Comparison of ENCODE assay signal across 8 cellular contexts in the genomic region with DNA sequence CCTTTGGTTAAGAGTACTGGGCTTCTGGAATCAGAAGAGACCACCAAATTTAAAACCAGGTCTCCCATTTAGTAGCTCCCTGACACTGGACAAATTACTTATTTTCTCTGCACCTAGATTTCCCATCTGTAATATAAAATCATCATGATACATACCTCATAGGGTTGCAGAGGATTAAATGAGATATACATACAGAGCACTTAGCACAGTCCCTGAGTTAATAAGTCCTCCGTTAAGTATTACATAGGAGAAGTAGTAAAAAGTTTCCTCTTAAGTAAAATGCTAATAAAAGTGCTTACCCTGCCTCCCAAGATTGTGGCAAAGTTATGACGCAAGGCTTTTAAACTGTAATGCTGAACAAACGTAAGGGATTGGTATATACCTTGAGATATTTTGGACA. TPM values are rescaled to one million over a fixed set of nuclear protein-coding genes. Genes with fewer than 3 reads are reported as not detected.
DNase-seq lines count a peak whose midpoint lies in the region; ATAC-seq, FAIRE-seq and TF ChIP-seq lines count a peak whose summit lies in the region.

No MANE protein-coding gene starts in this region.

- peaks cover 0 to 4% (median 0%) of the 10 kb centered on the region in 4 donors for H3K4me1 ChIP-seq in liver (ENCODE audit: control insufficient read depth in 4 of 4, insufficient read depth in 4 of 4, low read length in 3 of 4)
- H3K4me1 ChIP-seq in HepG2 (ENCODE audit: insufficient read depth, low read length): no peaks in the 10 kb centered on the region
- H3K4me1 ChIP-seq in SJSA1 (replicated peaks): 0 out of 2 replicates have a peak, but pooled peaks cover 4% of the 10 kb centered on the region

- POLR2A ChIA-PET in HepG2 (lab: Yijun Ruan, JAX): no interaction called here

- TF ChIP-seq POLR2A in HepG2 (IDR thresholded peaks at IDR 0.05; ENCODE audit: insufficient read depth in 1 of 2, low read depth in 2 of 2, low read length in 2 of 2): no peak

- H3K4me3 ChIP-seq in liver (ENCODE audit: low read depth in 1 of 3, low read length in 3 of 3): peak overlapping the region in 2 of 3 donors; percentile 62 to 86
- no peak overlapping the region for H3K4me3 ChIP-seq in HepG2 (replicated peaks in 1 of 3; ENCODE audit: insufficient read depth in 1 of 3, low read depth in 2 of 3, low read length in 3 of 3)
- H3K4me3 ChIP-seq in SJSA1: peak overlapping the region; percentile 63
- H3K4me3 ChIP-seq in fibroblast of the aortic adventitia (ENCODE audit: low read depth, low read length): peak overlapping the region; percentile 72
- peak overlapping the region; percentile 69 for H3K4me3 ChIP-seq in skeletal muscle cell (ENCODE audit: low read depth, low read length)

- H3K9me3 ChIP-seq in liver (ENCODE audit: control insufficient read depth in 4 of 4, low read length in 3 of 4): no peaks in the 10 kb centered on the region
- H3K9me3 ChIP-seq in HepG2 (ENCODE audit: low read length): no peaks in the 10 kb centered on the region
- H3K9me3 ChIP-seq in SJSA1 (replicated peaks): no peaks in the 10 kb centered on the region

- H3K4me2 ChIP-seq in HepG2 (ENCODE audit: low read depth, low read length): no peak overlapping the region

- no TSS peak for BruUV-seq in HepG2 (replicated peaks; lab: Mats Ljungman, UMichigan)

- H3K27ac ChIP-seq in liver (ENCODE audit: low read depth in 1 of 2, low read length in 2 of 2) (no peak overlapping the region), HepG2 (ENCODE audit: extremely low read length, insufficient read depth, low read length) (no peak overlapping the region), SJSA1 (no peak overlapping the region)

- no peak for FAIRE-seq in HepG2 (lab: Jason Lieb, UNC)

- H3K9ac ChIP-seq in liver (ENCODE audit: low read depth in 1 of 2, low read length in 2 of 2): peak overlapping the region in 1 of 2 donors; percentile 14
- no peak overlapping the region for H3K9ac ChIP-seq in HepG2 (ENCODE audit: insufficient read depth, low read depth, low read length)

- in situ Hi-C loops in HepG2 (cut with HindIII; ENCODE audit: extremely low pct_ligation_motif_present, low pct_unique_long_range_greater_than_20kb): no loop called here

- ATAC-seq in HepG2 (no peak), omental fat pad (ENCODE audit: low FRiP score) (no peak)

- intact Hi-C loops in HepG2 (cut with micrococcal nuclease; ENCODE audit: unreplicated experiment): no loop called here

- TF ChIP-seq EP300 in HepG2 (IDR thresholded peaks at IDR 0.05; ENCODE audit: low read depth in 2 of 2, low read length in 2 of 2): no peak
- no peak for TF ChIP-seq EP300 in HepG2 (CRISPR knock-in tag; IDR thresholded peaks at IDR 0.05; ENCODE audit: borderline replicate concordance)

- TF ChIP-seq RAD21 in liver (IDR thresholded peaks at IDR 0.05) (no peak), HepG2 (CRISPR knock-in tag; IDR thresholded peaks at IDR 0.05) (no peak)

- CTCF ChIA-PET in HepG2 (lab: Yijun Ruan, JAX; ENCODE audit: low intra/inter-chr PET ratio, low total read pairs): no interaction called here

- WGBS in liver: 10% methylated on average over 3 of the region's 3 CpGs
- 4% methylated on average over 3 of the region's 3 CpGs for WGBS in HepG2 (ENCODE audit: low lambda C conversion rate)

- no peak for TF ChIP-seq CTCF in liver (IDR thresholded peaks at IDR 0.05; ENCODE audit: low read depth, low read length, missing input control)
- no peak for TF ChIP-seq CTCF in HepG2 (CRISPR knock-in tag; IDR thresholded peaks at IDR 0.05)
- TF ChIP-seq CTCF in fibroblast of the aortic adventitia (IDR thresholded peaks at IDR 0.05; ENCODE audit: insufficient read depth, low read length): no peak
- TF ChIP-seq CTCF in omental fat pad (IDR thresholded peaks at IDR 0.05): no peak

- no peaks in the 10 kb centered on the region for H4K20me1 ChIP-seq in HepG2 (ENCODE audit: insufficient read depth, low read length)

- DNase-seq in HepG2 (ENCODE audit: low spot score): no peak
- no peak for DNase-seq in SJSA1 (ENCODE audit: low read depth in 1 of 2, low spot score in 2 of 2)
- peak; percentile 7 for DNase-seq in fibroblast of the aortic adventitia (ENCODE audit: low read depth)
- no peak for DNase-seq in skeletal muscle cell (ENCODE audit: low read depth)
- no peak for DNase-seq in Ammon's horn (ENCODE audit: low spot score)
- DNase-seq in NCI-H1694 treated with DMSO at 0.1 percent for 48 hours (lab: John Stamatoyannopoulos, UW): no peak
- DNase-seq in omental fat pad (ENCODE audit: low spot score): no peak

- H3K79me2 ChIP-seq in HepG2 (ENCODE audit: insufficient read depth, low read length): no peaks in the 10 kb centered on the region

- H3K27me3 ChIP-seq in liver (ENCODE audit: control insufficient read depth in 4 of 4, insufficient read depth in 4 of 4, low read length in 3 of 4) (peaks cover 0 to 3% (median 0%) of the 10 kb centered on the region in 4 donors), HepG2 (ENCODE audit: control insufficient read depth in 1 of 2, insufficient read depth in 2 of 2, low read length in 2 of 2) (no peaks in the 10 kb centered on the region), SJSA1 (replicated peaks) (no peaks in the 10 kb centered on the region)

- H3K36me3 ChIP-seq in liver (ENCODE audit: control insufficient read depth in 4 of 4, insufficient read depth in 3 of 4, low read depth in 1 of 4, low read length in 3 of 4) (no peaks in the 10 kb centered on the region), HepG2 (replicated peaks in 1 of 2; ENCODE audit: control insufficient read depth in 1 of 2, insufficient read depth in 2 of 2, low read length in 2 of 2) (no peaks in the 10 kb centered on the region), SJSA1 (no peaks in the 10 kb centered on the region; the same call in 1 of the 2 replicates)

- no peak overlapping the region for H2AFZ ChIP-seq in HepG2 (ENCODE audit: low read length)

TF ChIP-seq in liver, 16 proteins besides CTCF, POLR2A, EP300 and RAD21 (continues in another document):
- TF ChIP-seq GABPA (IDR thresholded peaks at IDR 0.05 in 1 of 2, conservative IDR thresholded peaks at IDR 0.05 in 1 of 2) (no peak), TAF1 (conservative IDR thresholded peaks at IDR 0.05) (no peak)
- TF ChIP-seq, protein P1, sequence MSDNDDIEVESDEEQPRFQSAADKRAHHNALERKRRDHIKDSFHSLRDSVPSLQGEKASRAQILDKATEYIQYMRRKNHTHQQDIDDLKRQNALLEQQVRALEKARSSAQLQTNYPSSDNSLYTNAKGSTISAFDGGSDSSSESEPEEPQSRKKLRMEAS (IDR thresholded peaks at IDR 0.05): no peak

TF ChIP-seq in HepG2, 621 proteins besides CTCF, POLR2A, EP300 and RAD21:
- TF ChIP-seq TAF1 (CRISPR knock-in tag; IDR thresholded peaks at IDR 0.05) (no peak), IRF2 (CRISPR knock-in tag; IDR thresholded peaks at IDR 0.05) (no peak), EED (CRISPR knock-in tag; IDR thresholded peaks at IDR 0.05) (no peak)

RNA-seq across cellular contexts. Expression of gene CHIC1, which starts 0.5 kb away (rescaled TPM):
- total RNA-seq in liver (1 to 10 TPM; 2.3 to 3.4 TPM), HepG2 (2016; rRNA removed; fragmentation: Illumina TruSeq; extraction: Trizol) (0.04 TPM in 1 of 2 replicates, not detected in the other), fibroblast of the aortic adventitia (ENCODE audit: low replicate concordance) (17.5 and 17.7 TPM in 2 replicates), omental fat pad (10 to 100 TPM in 1 of 4 donors, 1 to 10 TPM in 3; 6.5 to 12.5 (median 7.8) TPM)
- polyA plus RNA-seq in liver (1 to 10 TPM; 1.1 to 1.6 TPM), HepG2 (2011; rRNA removed) (not detected in 2 replicates)
- total RNA-seq in HepG2 (2016; cell fraction: cytosol; rRNA removed; fragmentation: Illumina TruSeq; extraction: Trizol; ENCODE audit: low read depth): not detected in 2 replicates
- total RNA-seq in HepG2 (2016; cell fraction: insoluble cytoplasmic fraction; rRNA removed; fragmentation: Illumina TruSeq; extraction: Trizol): not detected in 2 replicates
- total RNA-seq in HepG2 (2016; cell fraction: membrane; rRNA removed; fragmentation: Illumina TruSeq; extraction: Trizol): not detected in 2 replicates
- total RNA-seq in HepG2 (2016; cell fraction: nucleus; rRNA removed; fragmentation: Illumina TruSeq; extraction: Trizol): not detected in 2 replicates
- polyA plus RNA-seq in HepG2 (2011; cell fraction: cytosol; rRNA removed): not detected in 2 replicates
- not detected in 2 replicates for polyA plus RNA-seq in HepG2 (2011; cell fraction: nucleus; rRNA removed)
- polyA plus RNA-seq in HepG2 (2012): 0.03 TPM in 1 of 2 replicates, not detected in the other
- polyA plus RNA-seq in HepG2 (2016; cell fraction: cytosol; fragmentation: Illumina TruSeq; extraction: Trizol; ENCODE audit: low read depth): not detected in 2 replicates
- 0.04 TPM in 1 of 2 replicates, not detected in the other for polyA plus RNA-seq in HepG2 (2016; cell fraction: insoluble cytoplasmic fraction; fragmentation: Illumina TruSeq; extraction: Trizol; ENCODE audit: low read depth)
- not detected in 2 replicates for polyA plus RNA-seq in HepG2 (2016; cell fraction: membrane; fragmentation: Illumina TruSeq; extraction: Trizol; ENCODE audit: low read depth)
- polyA plus RNA-seq in HepG2 (2016; cell fraction: nucleus; fragmentation: Illumina TruSeq; extraction: Trizol; ENCODE audit: insufficient read depth, low read depth): not detected in 2 replicates
- polyA minus RNA-seq in HepG2 (2011; rRNA and poly(A)+ RNA removed; ENCODE audit: low replicate concordance): 6.1 TPM in 1 of 2 replicates, not detected in the other
- polyA minus RNA-seq in HepG2 (2011; cell fraction: cytosol; rRNA and poly(A)+ RNA removed): not detected in 2 replicates
- polyA minus RNA-seq in HepG2 (2011; cell fraction: nucleus; rRNA and poly(A)+ RNA removed): not detected in 2 replicates
- total RNA-seq in SJSA1 (2014; rRNA removed; shearing (Covaris generic)): 5.4 and 5.5 TPM in 2 replicates

Comparison
In these comparisons a context has a peak if more than half of its experiments do, and no peak if none do; other contexts are left out.
1. H3K4me3 ChIP-seq: peak in liver (2 of 3), SJSA1 (single experiment), fibroblast of the aortic adventitia (single experiment) and skeletal muscle cell (single experiment); none in HepG2 (0 of 3).